In the genomic region with DNA sequence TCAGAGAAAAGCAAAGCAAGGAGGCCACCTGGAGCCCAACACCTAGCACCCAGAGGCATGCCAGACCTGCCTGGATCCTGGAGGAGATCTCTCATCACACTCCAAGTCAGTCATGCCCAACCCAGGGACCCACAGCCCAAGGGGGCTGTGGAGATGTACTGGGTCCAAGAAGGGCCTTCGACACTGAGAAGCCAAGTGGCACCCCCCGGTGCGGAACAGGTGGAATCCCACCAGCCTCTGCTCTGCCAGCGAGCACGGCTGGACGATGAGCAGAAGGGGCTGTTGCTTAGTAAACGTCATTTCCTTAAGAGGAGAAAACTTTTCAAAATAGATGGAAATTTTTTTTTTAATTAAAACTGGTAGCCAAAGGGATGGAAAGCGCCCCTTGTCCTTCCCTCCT, we compare ENCODE assay signal across 28 cellular contexts.
"Had no signal": no experiment of that assay in that cellular context is flagged by ENCODE, and none has a peak within 500 bp of the region (broad histone marks: within the 10 kb centered on the region; RNA-seq: fewer than 3 reads in every experiment).

No MANE protein-coding gene starts in this region.

- H3K4me3 Mint-ChIP-seq: activated CD4-positive, alpha-beta memory T cell treated with anti-CD3 and anti-CD28 coated beads for 36 hours; activated CD4-positive, alpha-beta T cell treated with anti-CD3 and anti-CD28 coated beads for 36 hours; activated CD4-positive, alpha-beta T cell treated with anti-CD3 and anti-CD28 coated beads, Interleukin-2, amount 10 ng/mL, durations not matched to agents 24 days and 14 days; activated CD8-positive, alpha-beta memory T cell treated with anti-CD3 and anti-CD28 coated beads, Interleukin-2, amount 10 ng/mL, durations not matched to agents 7 days and 5 days; activated CD8-positive, alpha-beta T cell treated with anti-CD3 and anti-CD28 coated beads, Interleukin-2, amount 10 ng/mL, durations not matched to agents 7 days and 5 days; activated naive CD4-positive, alpha-beta T cell treated with anti-CD3 and anti-CD28 coated beads for 36 hours; activated naive CD4-positive, alpha-beta T cell treated with anti-CD3 and anti-CD28 coated beads, Interleukin-2, amount 50 U/mL, for 24 hours; activated naive CD8-positive, alpha-beta T cell treated with anti-CD3 and anti-CD28 coated beads for 36 hours; activated naive CD8-positive, alpha-beta T cell treated with anti-CD3 and anti-CD28 coated beads, Interleukin-2, amount 50 U/mL, for 24 hours; activated T-helper 1 cell treated with anti-CD3 and anti-CD28 coated beads, Interleukin-12 subunit alpha, Interleukin-12 subunit beta, Interleukin-2, Interleukin-4 antibody, amounts not matched to agents 30 ng/mL and 10 ng/mL and 1 ng/mL, durations not matched to agents 14 hours and 24 hours and 36 hours; endodermal cell had no signal

- ATAC-seq: activated CD4-positive, alpha-beta T cell treated with anti-CD3 and anti-CD28 coated beads for 36 hours; activated CD8-positive, alpha-beta memory T cell treated with anti-CD3 and anti-CD28 coated beads, Interleukin-2, amount 10 ng/mL, durations not matched to agents 7 days and 5 days; activated CD8-positive, alpha-beta T cell treated with anti-CD3 and anti-CD28 coated beads, Interleukin-2, amount 10 ng/mL, durations not matched to agents 7 days and 5 days; activated naive CD8-positive, alpha-beta T cell treated with anti-CD3 and anti-CD28 coated beads, Interleukin-2, amount 50 U/mL, for 24 hours; body of pancreas; esophagus mucosa had no signal

- H3K27me3 Mint-ChIP-seq: activated CD4-positive, alpha-beta memory T cell treated with anti-CD3 and anti-CD28 coated beads for 36 hours; activated CD4-positive, alpha-beta T cell treated with anti-CD3 and anti-CD28 coated beads for 36 hours; activated CD4-positive, alpha-beta T cell treated with anti-CD3 and anti-CD28 coated beads, Interleukin-2, amount 10 ng/mL, durations not matched to agents 24 days and 14 days; activated CD8-positive, alpha-beta memory T cell treated with anti-CD3 and anti-CD28 coated beads, Interleukin-2, amount 10 ng/mL, durations not matched to agents 7 days and 5 days; activated naive CD4-positive, alpha-beta T cell treated with anti-CD3 and anti-CD28 coated beads, Interleukin-2, amount 50 U/mL, for 24 hours; activated naive CD8-positive, alpha-beta T cell treated with anti-CD3 and anti-CD28 coated beads for 36 hours; activated naive CD8-positive, alpha-beta T cell treated with anti-CD3 and anti-CD28 coated beads, Interleukin-2, amount 50 U/mL, for 24 hours had no signal

- H3K9me3 Mint-ChIP-seq: activated CD4-positive, alpha-beta memory T cell treated with anti-CD3 and anti-CD28 coated beads for 36 hours; activated CD4-positive, alpha-beta T cell treated with anti-CD3 and anti-CD28 coated beads, Interleukin-2, amount 10 ng/mL, durations not matched to agents 24 days and 14 days; activated naive CD4-positive, alpha-beta T cell treated with anti-CD3 and anti-CD28 coated beads for 36 hours; activated naive CD4-positive, alpha-beta T cell treated with anti-CD3 and anti-CD28 coated beads, Interleukin-2, amount 50 U/mL, for 24 hours; activated naive CD8-positive, alpha-beta T cell treated with anti-CD3 and anti-CD28 coated beads for 36 hours; activated naive CD8-positive, alpha-beta T cell treated with anti-CD3 and anti-CD28 coated beads, Interleukin-2, amount 50 U/mL, for 24 hours; activated T-helper 1 cell treated with anti-CD3 and anti-CD28 coated beads, Interleukin-12 subunit alpha, Interleukin-12 subunit beta, Interleukin-2, Interleukin-4 antibody, amounts not matched to agents 30 ng/mL and 10 ng/mL and 1 ng/mL, durations not matched to agents 14 hours and 24 hours and 36 hours; activated T-helper 2 cell treated with anti-CD3 and anti-CD28 coated beads, Interferon-gamma antibody, Interleukin-2, Interleukin-4, amounts not matched to agents 10 μg/mL and 5 μg/mL and 100 μg/mL, durations not matched to agents 14 hours and 24 hours and 36 hours; endodermal cell had no signal

- H3K9me3 ChIP-seq: adrenal gland, body of pancreas, colonic mucosa had no signal

- H3K36me3 ChIP-seq: adrenal gland, colonic mucosa had no signal

- H3K27ac Mint-ChIP-seq: activated CD4-positive, alpha-beta memory T cell treated with anti-CD3 and anti-CD28 coated beads for 36 hours; activated CD4-positive, alpha-beta T cell treated with anti-CD3 and anti-CD28 coated beads for 36 hours; activated CD4-positive, alpha-beta T cell treated with anti-CD3 and anti-CD28 coated beads, Interleukin-2, amount 10 ng/mL, durations not matched to agents 24 days and 14 days; activated CD8-positive, alpha-beta memory T cell treated with anti-CD3 and anti-CD28 coated beads, Interleukin-2, amount 10 ng/mL, durations not matched to agents 7 days and 5 days; activated CD8-positive, alpha-beta T cell treated with anti-CD3 and anti-CD28 coated beads, Interleukin-2, amount 10 ng/mL, durations not matched to agents 7 days and 5 days; activated naive CD4-positive, alpha-beta T cell treated with anti-CD3 and anti-CD28 coated beads for 36 hours; activated naive CD4-positive, alpha-beta T cell treated with anti-CD3 and anti-CD28 coated beads, Interleukin-2, amount 50 U/mL, for 24 hours; activated naive CD8-positive, alpha-beta T cell treated with anti-CD3 and anti-CD28 coated beads for 36 hours; activated naive CD8-positive, alpha-beta T cell treated with anti-CD3 and anti-CD28 coated beads, Interleukin-2, amount 50 U/mL, for 24 hours; activated T-helper 1 cell treated with anti-CD3 and anti-CD28 coated beads, Interleukin-12 subunit alpha, Interleukin-12 subunit beta, Interleukin-2, Interleukin-4 antibody, amounts not matched to agents 30 ng/mL and 10 ng/mL and 1 ng/mL, durations not matched to agents 14 hours and 24 hours and 36 hours; activated T-helper 2 cell treated with anti-CD3 and anti-CD28 coated beads, Interferon-gamma antibody, Interleukin-2, Interleukin-4, amounts not matched to agents 10 μg/mL and 5 μg/mL and 100 μg/mL, durations not matched to agents 14 hours and 24 hours and 36 hours; endodermal cell had no signal

- H3K4me1 ChIP-seq: colonic mucosa had no signal

- DNase-seq: activated CD4-positive, alpha-beta memory T cell treated with anti-CD3 and anti-CD28 coated beads for 36 hours; activated CD4-positive, alpha-beta T cell treated with anti-CD3 and anti-CD28 coated beads for 36 hours; activated CD4-positive, alpha-beta T cell treated with anti-CD3 and anti-CD28 coated beads, Interleukin-2, amount 10 ng/mL, durations not matched to agents 24 days and 14 days; activated CD4-positive, CD25-positive, alpha-beta regulatory T cell; activated CD4-positive, CD25-positive, alpha-beta regulatory T cell treated with anti-CD3 and anti-CD28 coated beads, Interleukin-2, amount 50 U/mL, for 72 hours; activated CD8-positive, alpha-beta memory T cell treated with anti-CD3 and anti-CD28 coated beads, Interleukin-2, amount 10 ng/mL, durations not matched to agents 7 days and 5 days; activated CD8-positive, alpha-beta memory T cell treated with anti-CD3 and anti-CD28 coated beads, Interleukin-2, amount 50 U/mL, for 4 hours; activated CD8-positive, alpha-beta T cell treated with anti-CD3 and anti-CD28 coated beads, Interleukin-2, amount 10 ng/mL, durations not matched to agents 7 days and 5 days; activated effector memory CD4-positive, alpha-beta T cell treated with anti-CD3 and anti-CD28 coated beads, Interleukin-2, amount 50 U/mL, for 16 hours; activated naive CD4-positive, alpha-beta T cell treated with anti-CD3 and anti-CD28 coated beads for 36 hours; activated naive CD8-positive, alpha-beta T cell treated with anti-CD3 and anti-CD28 coated beads for 36 hours; activated naive CD8-positive, alpha-beta T cell treated with anti-CD3 and anti-CD28 coated beads, Interleukin-2, amount 50 U/mL, for 24 hours; activated T-cell treated with anti-CD3 and anti-CD28 coated beads, Interleukin-2, amount 50 U/mL, for 1 hour; activated T-cell treated with anti-CD3 and anti-CD28 coated beads, Interleukin-2, amount 50 U/mL, for 48 hours; adrenal gland; amygdala; aorta; body of pancreas; caudate nucleus; colonic mucosa; effector CD8-positive, alpha-beta T cell; endodermal cell; foreskin fibroblast; T-helper 2 cell had no signal

- H3K27me3 ChIP-seq: adrenal gland, body of pancreas, colonic mucosa had no signal

- H3K4me3 ChIP-seq: adrenal gland, body of pancreas, colonic mucosa had no signal

- H3K36me3 Mint-ChIP-seq: activated CD4-positive, alpha-beta memory T cell treated with anti-CD3 and anti-CD28 coated beads for 36 hours; activated naive CD4-positive, alpha-beta T cell treated with anti-CD3 and anti-CD28 coated beads, Interleukin-2, amount 50 U/mL, for 24 hours had no signal

- H3K27ac ChIP-seq: adrenal gland, body of pancreas, colonic mucosa had no signal
